In the genomic region with DNA sequence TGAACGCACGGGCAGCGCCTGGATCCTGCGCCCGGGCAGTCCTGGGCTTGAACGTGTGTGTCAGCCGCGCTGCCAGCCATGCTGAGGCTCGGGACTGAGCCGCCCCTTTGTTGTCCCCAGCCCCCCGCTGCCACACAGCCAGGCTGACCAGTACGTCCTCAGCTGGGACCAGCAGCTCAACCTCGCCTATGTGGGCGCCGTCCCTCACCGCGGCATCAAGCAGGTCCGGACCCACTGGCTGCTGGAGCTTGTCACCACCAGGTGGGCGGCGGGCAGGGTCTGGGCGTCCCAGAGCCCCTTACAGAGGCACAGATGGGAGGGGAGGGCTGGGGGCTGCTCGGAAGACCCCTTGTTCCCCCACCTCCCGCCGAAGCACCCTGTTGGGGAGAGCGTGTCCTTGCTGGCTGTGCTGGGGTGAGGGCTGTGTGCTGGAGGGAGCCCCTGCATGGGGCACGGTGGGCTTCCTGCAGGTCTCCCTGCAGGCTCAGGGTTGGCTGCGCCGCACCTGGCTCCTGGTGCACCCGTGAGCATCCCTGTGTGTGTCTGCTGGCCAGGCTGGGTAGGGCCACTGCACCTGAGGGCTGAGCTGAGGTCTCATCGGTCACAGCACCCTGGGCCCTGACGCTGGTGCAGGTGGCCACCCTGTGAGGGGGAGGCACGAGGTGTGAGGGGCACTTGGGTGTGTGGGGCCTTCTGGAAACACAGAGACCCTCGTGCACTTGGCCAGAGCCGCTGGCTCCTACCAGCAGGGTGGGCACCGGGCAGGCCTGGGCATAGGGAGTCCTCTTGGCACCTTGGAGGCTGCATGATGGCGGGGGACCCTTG, we compare ENCODE assay signal across 7 cellular contexts. TPM values are rescaled to one million over a fixed set of nuclear protein-coding genes. Genes with fewer than 3 reads are reported as not detected.
A peak's percentile ranks its signal among the peaks of the same experiment; 100 is the strongest.
DNase-seq lines count a peak whose midpoint lies in the region; ATAC-seq, FAIRE-seq and TF ChIP-seq lines count a peak whose summit lies in the region.

No MANE protein-coding gene starts in this region.

- H3K4me1 ChIP-seq in HUES64 (ENCODE audit: insufficient read depth, low read length) (peaks cover 12% of the 10 kb centered on the region; the same call in 1 of the 2 replicates), kidney (ENCODE audit: control insufficient read depth in 1 of 2, insufficient read depth in 1 of 2, low read depth in 1 of 2, low read length in 2 of 2) (peaks cover 14 to 34% of the 10 kb centered on the region in 2 donors)

- intact Hi-C loops in kidney (cut with DNase I) = no loop called here

- FAIRE-seq in kidney (lab: Jason Lieb, UNC) = no peak

- WGBS in HUES64 = 90% methylated on average over 36 of the region's 36 CpGs

- H3K27me3 Mint-ChIP-seq in activated naive CD8-positive, alpha-beta T cell = no peaks in the 10 kb centered on the region
- no peaks in the 10 kb centered on the region for H3K27me3 Mint-ChIP-seq in stimulated activated naive CD8-positive, alpha-beta T cell treated with anti-CD3 and anti-CD28 coated beads, Interleukin-15, amount 100 ng/mL, for 72 hours

- peaks cover 25% of the 10 kb centered on the region for H3K4me1 Mint-ChIP-seq in activated naive CD8-positive, alpha-beta T cell (ENCODE audit: low read depth)
- peaks cover 29% of the 10 kb centered on the region for H3K4me1 Mint-ChIP-seq in stimulated activated naive CD8-positive, alpha-beta T cell treated with anti-CD3 and anti-CD28 coated beads, Interleukin-15, amount 100 ng/mL, for 72 hours

- no peaks in the 10 kb centered on the region for H3K9me3 Mint-ChIP-seq in activated naive CD8-positive, alpha-beta T cell (ENCODE audit: low read depth)
- H3K9me3 Mint-ChIP-seq in stimulated activated naive CD8-positive, alpha-beta T cell treated with anti-CD3 and anti-CD28 coated beads, Interleukin-15, amount 100 ng/mL, for 72 hours = no peaks in the 10 kb centered on the region

- H3K9ac ChIP-seq in HUES64 (ENCODE audit: low read depth, low read length) (no peak overlapping the region), kidney (ENCODE audit: low read length in 2 of 2) (peak overlapping the region in 1 of 2 donors; percentile 34)

- no peak for TF ChIP-seq CTCF in kidney (IDR thresholded peaks at IDR 0.05; ENCODE audit: borderline replicate concordance, extremely low read depth, insufficient read depth)

- H3K27ac ChIP-seq in HUES64 (ENCODE audit: low read depth, low read length) (no peak overlapping the region), kidney (ENCODE audit: low read depth in 2 of 2, low read length in 2 of 2) (peak overlapping the region in 1 of 2 donors; percentile 51)

- H3K36me3 Mint-ChIP-seq in activated naive CD8-positive, alpha-beta T cell = no peaks in the 10 kb centered on the region

- H3K4me3 ChIP-seq in HUES64 (ENCODE audit: low read length) = peak overlapping the region; percentile 59; the same call in 1 of the 2 replicates
- peak overlapping the region in 1 of 2 donors; percentile 80 for H3K4me3 ChIP-seq in kidney (ENCODE audit: low read length in 2 of 2)

- H3K4me3 Mint-ChIP-seq in activated naive CD8-positive, alpha-beta T cell = peak overlapping the region; percentile 82
- H3K4me3 Mint-ChIP-seq in stimulated activated naive CD8-positive, alpha-beta T cell treated with anti-CD3 and anti-CD28 coated beads, Interleukin-15, amount 100 ng/mL, for 72 hours = peak overlapping the region; percentile 81 to 83

- peak; percentile 81 for DNase-seq in kidney
- DNase-seq in stimulated activated naive CD8-positive, alpha-beta T cell treated with anti-CD3 and anti-CD28 coated beads, Interleukin-15, amount 100 ng/mL, for 72 hours = no peak
- DNase-seq in NCI-H2196 treated with DMSO at 0.1 percent for 48 hours (lab: John Stamatoyannopoulos, UW; ENCODE audit: unreplicated experiment) = no peak
- DNase-seq in putamen (ENCODE audit: low spot score) = no peak
- DNase-seq in DMS 273 (lab: John Stamatoyannopoulos, UW; ENCODE audit: unreplicated experiment) = no peak

- H3K9me3 ChIP-seq in HUES64 (ENCODE audit: insufficient read depth, low read depth, low read length) (no peaks in the 10 kb centered on the region), kidney (ENCODE audit: control insufficient read depth in 1 of 2, low read length in 2 of 2) (no peaks in the 10 kb centered on the region)

- H3K27ac Mint-ChIP-seq in activated naive CD8-positive, alpha-beta T cell = no peak overlapping the region
- H3K27ac Mint-ChIP-seq in stimulated activated naive CD8-positive, alpha-beta T cell treated with anti-CD3 and anti-CD28 coated beads, Interleukin-15, amount 100 ng/mL, for 72 hours = no peak overlapping the region

- no peak for ATAC-seq in stimulated activated naive CD8-positive, alpha-beta T cell treated with anti-CD3 and anti-CD28 coated beads, Interleukin-15, amount 100 ng/mL, for 72 hours

- H3K36me3 ChIP-seq in HUES64 (ENCODE audit: insufficient read depth, low read length) (no peaks in the 10 kb centered on the region), kidney (ENCODE audit: control insufficient read depth in 1 of 2, insufficient read depth in 2 of 2, low read length in 2 of 2) (peaks cover 4% of the 10 kb centered on the region in 2 donors)

- H3K27me3 ChIP-seq in HUES64 (ENCODE audit: insufficient read depth, low read length) = peaks cover 33% of the 10 kb centered on the region

RNA-seq across cellular contexts. Expression of a gene that starts 1.1 kb away (rescaled TPM):
- polyA plus RNA-seq in HUES64 (2013, experiment 1 of 2) = 0.85 TPM
- 0.38 TPM for polyA plus RNA-seq in HUES64 (2013, experiment 2 of 2)
- total RNA-seq in kidney = 58.5 TPM
- polyA plus RNA-seq in kidney (ENCODE audit: insufficient read depth, low read depth, low replicate concordance) = 11.9 TPM

RNA-seq across cellular contexts. Expression of a gene that starts 5.3 kb away (rescaled TPM):
- polyA plus RNA-seq in HUES64 (2013, experiment 1 of 2) = not detected
- polyA plus RNA-seq in HUES64 (2013, experiment 2 of 2) = 0.44 TPM
- 2.9 TPM for total RNA-seq in kidney
- polyA plus RNA-seq in kidney (ENCODE audit: insufficient read depth, low read depth, low replicate concordance) = 10.2 TPM

RNA-seq across cellular contexts. Expression of a gene that starts 14.5 kb away (rescaled TPM):
- 4.7 TPM for polyA plus RNA-seq in HUES64 (2013, experiment 1 of 2)
- polyA plus RNA-seq in HUES64 (2013, experiment 2 of 2) = 4.6 TPM
- 13.7 TPM for total RNA-seq in kidney
- polyA plus RNA-seq in kidney (ENCODE audit: insufficient read depth, low read depth, low replicate concordance) = 3.5 TPM

RNA-seq across cellular contexts. Expression of a gene that starts 23.5 kb away (rescaled TPM):
- 11.8 TPM for polyA plus RNA-seq in HUES64 (2013, experiment 1 of 2)
- polyA plus RNA-seq in HUES64 (2013, experiment 2 of 2) = 17.2 TPM
- 25.5 TPM for total RNA-seq in kidney
- polyA plus RNA-seq in kidney (ENCODE audit: insufficient read depth, low read depth, low replicate concordance) = 22.0 TPM

RNA-seq across cellular contexts. Expression of a gene that starts 55.6 kb away (rescaled TPM):
- polyA plus RNA-seq in HUES64 (2013, experiment 1 of 2) = 6.0 TPM
- 5.4 TPM for polyA plus RNA-seq in HUES64 (2013, experiment 2 of 2)
- total RNA-seq in kidney = 31.1 TPM
- 26.0 TPM for polyA plus RNA-seq in kidney (ENCODE audit: insufficient read depth, low read depth, low replicate concordance)
